7 cellular contexts compared by ENCODE assay signal in genomic region chr1:115642168-115643072, GRCh38. TPM values are rescaled to one million over a fixed set of nuclear protein-coding genes. Genes with fewer than 3 reads are reported as not detected.
A peak's percentile ranks its signal among the peaks of the same experiment; 100 is the strongest.
DNase-seq lines count a peak whose midpoint lies in the region; ATAC-seq and TF ChIP-seq lines count a peak whose summit lies in the region.

No MANE protein-coding gene starts in this region.

- H3K27ac ChIP-seq in Peyer's patch = peak overlapping the region; percentile 57 to 87 (median 66)

- peaks cover 51% of the 10 kb centered on the region for H3K27me3 Mint-ChIP-seq in brain

- H3K4me1 ChIP-seq in Peyer's patch = peaks cover 0 to 34% (median 0%) of the 10 kb centered on the region in 4 donors

- peaks cover 0 to 5% (median 0%) of the 10 kb centered on the region in 4 donors for H3K9me3 ChIP-seq in Peyer's patch

- H3K27me3 ChIP-seq in Peyer's patch = no peaks in the 10 kb centered on the region

- peaks cover 12% of the 10 kb centered on the region for H3K36me3 Mint-ChIP-seq in brain

- ATAC-seq in GM21390 (IDR thresholded peaks at IDR 0.05; ENCODE audit: unreplicated experiment) = peak; percentile 63
- ATAC-seq in HG03571 (IDR thresholded peaks at IDR 0.05; ENCODE audit: unreplicated experiment) = peak; percentile 69

- no peaks in the 10 kb centered on the region for H3K36me3 ChIP-seq in Peyer's patch

- H3K9me3 Mint-ChIP-seq in brain = peaks cover 19 to 34% (median 26%) of the 10 kb centered on the region in 5 experiments

- no peak for TF ChIP-seq POLR2A in Peyer's patch (IDR thresholded peaks at IDR 0.05)

- H3K4me3 ChIP-seq in GM08714 (ENCODE audit: low read length) (peak overlapping the region; percentile 88), Peyer's patch (peak overlapping the region; percentile 51 to 97 (median 77))

- H3K27ac Mint-ChIP-seq in brain = peak overlapping the region; percentile 64 to 84 (median 73)

- H3K4me3 Mint-ChIP-seq in brain = peak overlapping the region; percentile 88 to 93 (median 90)

- H3K4me1 Mint-ChIP-seq in brain = peaks cover 13% of the 10 kb centered on the region

- DNase-seq in Peyer's patch = peak in 2 of 3 donors; percentile 62 to 80
- peak; percentile 78 for DNase-seq in islet precursor cell
- peak; percentile 11 for DNase-seq in stimulated activated CD4-positive, alpha-beta T cell treated with anti-CD3 and anti-CD28 coated beads, Interleukin-4, amount 100 ng/mL, for 1 hour

- TF ChIP-seq CTCF in Peyer's patch (IDR thresholded peaks at IDR 0.05) = no peak
- no peak for TF ChIP-seq CTCF in brain (conservative IDR thresholded peaks at IDR 0.05)

RNA-seq across cellular contexts. Expression of gene VANGL1, which starts 0.7 kb away (rescaled TPM):
- 10 to 100 TPM in 1 of 4 donors, 1 to 10 TPM in 3; 6.2 to 10.7 (median 7.3) TPM for total RNA-seq in Peyer's patch
- 10.8 TPM for polyA plus RNA-seq in brain (ENCODE audit: insufficient read depth, low read depth, low replicate concordance)

Comparison
In these comparisons a context has a peak if more than half of its experiments do, and no peak if none do; other contexts are left out.
1. Peak in every context shown above with its lines: DNase-seq, ATAC-seq, H3K4me3 ChIP-seq and H3K27ac ChIP-seq.
2. DNase-seq: peak in every context shown above with its lines; median percentile 78 in islet precursor cell; 71 in Peyer's patch; 11 in stimulated activated CD4-positive, alpha-beta T cell treated with anti-CD3 and anti-CD28 coated beads, Interleukin-4, amount 100 ng/mL, for 1 hour.